16 cellular contexts compared by ENCODE assay signal in the genomic region with DNA sequence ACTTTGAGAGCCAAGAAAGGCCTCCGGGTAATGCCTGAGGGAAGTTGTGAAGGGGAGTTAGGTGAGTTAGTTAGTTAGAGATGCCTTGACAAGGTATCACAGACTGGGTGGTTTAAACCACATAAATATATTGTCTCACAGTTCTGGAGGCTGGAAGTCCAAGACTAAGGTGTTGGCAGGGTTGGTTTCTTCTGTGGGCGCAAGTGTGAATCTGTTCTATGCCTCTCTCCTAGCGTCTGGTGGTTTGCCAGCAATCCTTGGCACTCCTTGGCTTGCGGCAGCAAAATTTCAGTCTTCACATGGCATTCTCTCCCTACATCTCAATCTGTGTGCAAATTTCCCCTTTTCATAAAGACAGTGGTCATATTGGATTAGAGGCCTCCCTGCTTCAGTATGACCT. TPM values are rescaled to one million over a fixed set of nuclear protein-coding genes. Genes with fewer than 3 reads are reported as not detected.
A peak's percentile ranks its signal among the peaks of the same experiment; 100 is the strongest.
DNase-seq lines count a peak whose midpoint lies in the region; ATAC-seq and TF ChIP-seq lines count a peak whose summit lies in the region.
"Had no signal": no experiment of that assay in that cellular context is flagged by ENCODE, and none has a peak within 500 bp of the region (broad histone marks: within the 10 kb centered on the region; RNA-seq: fewer than 3 reads in every experiment).

No MANE protein-coding gene starts in this region.

- H3K36me3 ChIP-seq in GM23338 (ENCODE audit: insufficient read depth) = no peaks in the 10 kb centered on the region

- no peaks in the 10 kb centered on the region for H3K79me2 ChIP-seq in GM23338 (replicated peaks; ENCODE audit: insufficient read depth)

- H2AFZ ChIP-seq in GM23338 = peak overlapping the region; percentile 56; the same call in 1 of the 2 replicates

- H3F3A ChIP-seq in GM23338 (replicated peaks; ENCODE audit: low read depth) = no peaks in the 10 kb centered on the region

- H3K9me3 Mint-ChIP-seq in GM23338 (peaks cover 7% of the 10 kb centered on the region; the same call in 2 of the 3 replicates), endothelial cell (ENCODE audit: unreplicated experiment) (no peaks in the 10 kb centered on the region)
- H3K9me3 Mint-ChIP-seq in activated naive CD8-positive, alpha-beta T cell treated with anti-CD3 and anti-CD28 coated beads, Interleukin-2, amount 50 U/mL, for 24 hours = peaks cover 5% of the 10 kb centered on the region
- H3K9me3 Mint-ChIP-seq: CD4-positive, alpha-beta T cell had no signal

- no peaks in the 10 kb centered on the region for H3K9me2 ChIP-seq in GM23338 (ENCODE audit: insufficient read depth)

- H3K4me1 ChIP-seq in GM23338 (ENCODE audit: insufficient read depth) = no peaks in the 10 kb centered on the region

- no peaks in the 10 kb centered on the region for H3K4me1 Mint-ChIP-seq in GM23338
- H3K4me1 Mint-ChIP-seq in endothelial cell (ENCODE audit: unreplicated experiment) = no peaks in the 10 kb centered on the region
- no peaks in the 10 kb centered on the region for H3K4me1 Mint-ChIP-seq in activated naive CD8-positive, alpha-beta T cell treated with anti-CD3 and anti-CD28 coated beads, Interleukin-2, amount 50 U/mL, for 24 hours
- H3K4me1 Mint-ChIP-seq: B cell had no signal

- intact Hi-C loops in posterior cingulate gyrus (cut with DNase I) = no loop called here

- no peaks in the 10 kb centered on the region for H4K20me1 ChIP-seq in GM23338 (replicated peaks; ENCODE audit: insufficient read depth)

- H3K27me3 ChIP-seq in GM23338 (ENCODE audit: insufficient read depth) = no peaks in the 10 kb centered on the region

- H3K27me3 Mint-ChIP-seq in GM23338 (ENCODE audit: insufficient read depth, low read depth, poor library complexity) = no peaks in the 10 kb centered on the region
- H3K27me3 Mint-ChIP-seq in endothelial cell (ENCODE audit: unreplicated experiment) = peaks cover 4% of the 10 kb centered on the region
- peaks cover 2% of the 10 kb centered on the region for H3K27me3 Mint-ChIP-seq in activated naive CD8-positive, alpha-beta T cell treated with anti-CD3 and anti-CD28 coated beads, Interleukin-2, amount 50 U/mL, for 24 hours
- H3K27me3 Mint-ChIP-seq: B cell; CD4-positive, alpha-beta T cell had no signal

- no peak overlapping the region for H3K4me2 ChIP-seq in GM23338

- no peak overlapping the region for H3K27ac ChIP-seq in GM23338 (ENCODE audit: low read depth)
- H3K27ac ChIP-seq: HL-60 had no signal

- DNase-seq in GM23338 (ENCODE audit: low spot score) (no peak), anterior cingulate cortex (lab: John Stamatoyannopoulos, UW) (peak in 35 of 58 donors; percentile 5 to 78 (median 27)), endothelial cell (ENCODE audit: low spot score) (no peak), posterior cingulate gyrus (peak in 7 of 10 donors; percentile 39 to 93 (median 57)), mesenteric fat pad (ENCODE audit: low spot score) (no peak), NCI-H226 (no peak)
- DNase-seq in activated naive CD8-positive, alpha-beta T cell treated with anti-CD3 and anti-CD28 coated beads, Interleukin-2, amount 50 U/mL, for 24 hours = no peak
- DNase-seq: ACHN; C1 segment of cervical spinal cord; Calu3; CD4-positive, alpha-beta T cell; DMS 273 treated with DMSO at 0.1 percent for 48 hours had no signal

- no peak overlapping the region for H3K4me3 Mint-ChIP-seq in GM23338
- no peak overlapping the region for H3K4me3 Mint-ChIP-seq in endothelial cell (ENCODE audit: unreplicated experiment)
- no peak overlapping the region for H3K4me3 Mint-ChIP-seq in activated naive CD8-positive, alpha-beta T cell treated with anti-CD3 and anti-CD28 coated beads, Interleukin-2, amount 50 U/mL, for 24 hours
- H3K4me3 Mint-ChIP-seq: B cell; CD4-positive, alpha-beta T cell had no signal

- no peak for ATAC-seq in GM23338
- ATAC-seq in HG02588 (IDR thresholded peaks at IDR 0.05; ENCODE audit: unreplicated experiment) = no peak
- ATAC-seq in activated naive CD8-positive, alpha-beta T cell treated with anti-CD3 and anti-CD28 coated beads, Interleukin-2, amount 50 U/mL, for 24 hours = no peak
- ATAC-seq: HCT116 had no signal

- TF ChIP-seq CTCF in GM23338 (conservative IDR thresholded peaks at IDR 0.05; ENCODE audit: low read depth in 2 of 2) = no peak
- TF ChIP-seq CTCF in endothelial cell (IDR thresholded peaks at IDR 0.05; ENCODE audit: unreplicated experiment) = no peak

- H3K4me3 ChIP-seq in GM23338 = no peak overlapping the region

- H3K36me3 Mint-ChIP-seq in GM23338 (ENCODE audit: low read depth) (no peaks in the 10 kb centered on the region), endothelial cell (ENCODE audit: low read depth, unreplicated experiment) (peaks cover 4% of the 10 kb centered on the region)
- peaks cover 3% of the 10 kb centered on the region for H3K36me3 Mint-ChIP-seq in activated naive CD8-positive, alpha-beta T cell treated with anti-CD3 and anti-CD28 coated beads, Interleukin-2, amount 50 U/mL, for 24 hours (ENCODE audit: low read depth)

- H3K27ac Mint-ChIP-seq in GM23338 (no peak overlapping the region), endothelial cell (ENCODE audit: unreplicated experiment) (peak overlapping the region; percentile 27)
- no peak overlapping the region for H3K27ac Mint-ChIP-seq in activated naive CD8-positive, alpha-beta T cell treated with anti-CD3 and anti-CD28 coated beads, Interleukin-2, amount 50 U/mL, for 24 hours
- H3K27ac Mint-ChIP-seq: B cell; CD4-positive, alpha-beta T cell had no signal

TF ChIP-seq in GM23338, 12 proteins besides CTCF, POLR2A, EP300 and RAD21 (continues in another document):
- TF ChIP-seq, protein P1, sequence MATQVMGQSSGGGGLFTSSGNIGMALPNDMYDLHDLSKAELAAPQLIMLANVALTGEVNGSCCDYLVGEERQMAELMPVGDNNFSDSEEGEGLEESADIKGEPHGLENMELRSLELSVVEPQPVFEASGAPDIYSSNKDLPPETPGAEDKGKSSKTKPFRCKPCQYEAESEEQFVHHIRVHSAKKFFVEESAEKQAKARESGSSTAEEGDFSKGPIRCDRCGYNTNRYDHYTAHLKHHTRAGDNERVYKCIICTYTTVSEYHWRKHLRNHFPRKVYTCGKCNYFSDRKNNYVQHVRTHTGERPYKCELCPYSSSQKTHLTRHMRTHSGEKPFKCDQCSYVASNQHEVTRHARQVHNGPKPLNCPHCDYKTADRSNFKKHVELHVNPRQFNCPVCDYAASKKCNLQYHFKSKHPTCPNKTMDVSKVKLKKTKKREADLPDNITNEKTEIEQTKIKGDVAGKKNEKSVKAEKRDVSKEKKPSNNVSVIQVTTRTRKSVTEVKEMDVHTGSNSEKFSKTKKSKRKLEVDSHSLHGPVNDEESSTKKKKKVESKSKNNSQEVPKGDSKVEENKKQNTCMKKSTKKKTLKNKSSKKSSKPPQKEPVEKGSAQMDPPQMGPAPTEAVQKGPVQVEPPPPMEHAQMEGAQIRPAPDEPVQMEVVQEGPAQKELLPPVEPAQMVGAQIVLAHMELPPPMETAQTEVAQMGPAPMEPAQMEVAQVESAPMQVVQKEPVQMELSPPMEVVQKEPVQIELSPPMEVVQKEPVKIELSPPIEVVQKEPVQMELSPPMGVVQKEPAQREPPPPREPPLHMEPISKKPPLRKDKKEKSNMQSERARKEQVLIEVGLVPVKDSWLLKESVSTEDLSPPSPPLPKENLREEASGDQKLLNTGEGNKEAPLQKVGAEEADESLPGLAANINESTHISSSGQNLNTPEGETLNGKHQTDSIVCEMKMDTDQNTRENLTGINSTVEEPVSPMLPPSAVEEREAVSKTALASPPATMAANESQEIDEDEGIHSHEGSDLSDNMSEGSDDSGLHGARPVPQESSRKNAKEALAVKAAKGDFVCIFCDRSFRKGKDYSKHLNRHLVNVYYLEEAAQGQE (IDR thresholded peaks at IDR 0.05; ENCODE audit: unreplicated experiment) = no peak
- TF ChIP-seq EZH2 (IDR thresholded peaks at IDR 0.05; ENCODE audit: low read depth, unreplicated experiment) (no peak), ZNF331 (CRISPR knock-in tag; IDR thresholded peaks at IDR 0.05; ENCODE audit: low read depth) (no peak), JUNB (IDR thresholded peaks at IDR 0.05; ENCODE audit: unreplicated experiment) (no peak), EZH2phosphoT487 (IDR thresholded peaks at IDR 0.05; ENCODE audit: unreplicated experiment) (no peak), ZNF114 (CRISPR knock-in tag; IDR thresholded peaks at IDR 0.05) (no peak), POLR2AphosphoS5 (IDR thresholded peaks at IDR 0.05; ENCODE audit: low read depth) (no peak)
- TF ChIP-seq, protein P2, sequence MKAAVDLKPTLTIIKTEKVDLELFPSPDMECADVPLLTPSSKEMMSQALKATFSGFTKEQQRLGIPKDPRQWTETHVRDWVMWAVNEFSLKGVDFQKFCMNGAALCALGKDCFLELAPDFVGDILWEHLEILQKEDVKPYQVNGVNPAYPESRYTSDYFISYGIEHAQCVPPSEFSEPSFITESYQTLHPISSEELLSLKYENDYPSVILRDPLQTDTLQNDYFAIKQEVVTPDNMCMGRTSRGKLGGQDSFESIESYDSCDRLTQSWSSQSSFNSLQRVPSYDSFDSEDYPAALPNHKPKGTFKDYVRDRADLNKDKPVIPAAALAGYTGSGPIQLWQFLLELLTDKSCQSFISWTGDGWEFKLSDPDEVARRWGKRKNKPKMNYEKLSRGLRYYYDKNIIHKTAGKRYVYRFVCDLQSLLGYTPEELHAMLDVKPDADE (IDR thresholded peaks at IDR 0.05) = no peak

RNA-seq across cellular contexts. Expression of a gene that starts 29.7 kb away (rescaled TPM):
- 31.8 and 33.6 TPM in 2 replicates for total RNA-seq in GM23338 (2014; rRNA removed; shearing (Covaris generic))
- polyA plus RNA-seq in GM23338 (2016; fragmentation: Nextera tagmentation; extraction: Ambion mirVana) = 11.9 and 12.1 TPM in 2 replicates
- total RNA-seq in endothelial cell (ENCODE audit: unreplicated experiment) (64.7 TPM), mesenteric fat pad (42.2 TPM)

Comparison
In these comparisons a context has a peak if more than half of its experiments do, and no peak if none do; other contexts are left out.
1. DNase-seq: peak in anterior cingulate cortex (35 of 58) and posterior cingulate gyrus (7 of 10); none in GM23338 (single experiment), endothelial cell (single experiment), mesenteric fat pad (single experiment), NCI-H226 (single experiment) and activated naive CD8-positive, alpha-beta T cell treated with anti-CD3 and anti-CD28 coated beads, Interleukin-2, amount 50 U/mL, for 24 hours (single experiment).